In genomic region chr6:135105710-135106109, GRCh38 we compare ENCODE assay signal across 24 cellular contexts. TPM values are rescaled to one million over a fixed set of nuclear protein-coding genes. Genes with fewer than 3 reads are reported as not detected.
DNase-seq lines count a peak whose midpoint lies in the region; ATAC-seq and TF ChIP-seq lines count a peak whose summit lies in the region.
"Had no signal": no experiment of that assay in that cellular context is flagged by ENCODE, and none has a peak within 500 bp of the region (broad histone marks: within the 10 kb centered on the region; RNA-seq: fewer than 3 reads in every experiment).

No MANE protein-coding gene starts in this region.

- H3K4me3 ChIP-seq in OCI-LY1 (ENCODE audit: low read depth, low read length, poor library complexity, severe bottlenecking): no peak overlapping the region
- H3K4me3 ChIP-seq: MG63, SJCRH30 had no signal

- no peak overlapping the region for H3K9ac ChIP-seq in OCI-LY1 (ENCODE audit: low read length)

- H3K9me3 ChIP-seq in OCI-LY1 (ENCODE audit: low read length): peaks cover 5% of the 10 kb centered on the region; the same call in 1 of the 2 replicates
- H3K9me3 ChIP-seq: MG63, SJCRH30 had no signal

- peaks cover 6% of the 10 kb centered on the region for H3K36me3 Mint-ChIP-seq in activated naive CD8-positive, alpha-beta T cell
- peaks cover 14% of the 10 kb centered on the region for H3K36me3 Mint-ChIP-seq in activated naive CD8-positive, alpha-beta T cell treated with anti-CD3 and anti-CD28 coated beads for 36 hours
- no peaks in the 10 kb centered on the region for H3K36me3 Mint-ChIP-seq in naive thymus-derived CD8-positive, alpha-beta T cell
- H3K36me3 Mint-ChIP-seq: CD8-positive, alpha-beta memory T cell had no signal

- no peaks in the 10 kb centered on the region for H3K9me2 ChIP-seq in OCI-LY1 (ENCODE audit: low read depth, low read length)

- no peak overlapping the region for H3K4me2 ChIP-seq in OCI-LY1 (ENCODE audit: low read length)

- H3K36me3 ChIP-seq in OCI-LY1 (ENCODE audit: insufficient read depth, low read length): no peaks in the 10 kb centered on the region
- H3K36me3 ChIP-seq: MG63, SJCRH30 had no signal

- peaks cover 65% of the 10 kb centered on the region for H3K4me1 Mint-ChIP-seq in activated naive CD8-positive, alpha-beta T cell (ENCODE audit: low read depth)
- peaks cover 52% of the 10 kb centered on the region for H3K4me1 Mint-ChIP-seq in activated naive CD8-positive, alpha-beta T cell treated with anti-CD3 and anti-CD28 coated beads for 36 hours
- peaks cover 32 to 76% (median 59%) of the 10 kb centered on the region in 4 donors for H3K4me1 Mint-ChIP-seq in naive thymus-derived CD8-positive, alpha-beta T cell

- H3K79me2 ChIP-seq in OCI-LY1 (ENCODE audit: insufficient read depth, low read length): no peaks in the 10 kb centered on the region

- ATAC-seq in GM18502 (IDR thresholded peaks at IDR 0.05; ENCODE audit: poor library complexity, unreplicated experiment) (peak; percentile 43), HG02840 (IDR thresholded peaks at IDR 0.05; ENCODE audit: low FRiP score, unreplicated experiment) (no peak)
- ATAC-seq in naive thymus-derived CD8-positive, alpha-beta T cell: no peak
- ATAC-seq: SK-N-SH treated with all-trans-retinoic acid at 6 μM for 48 hours had no signal

- no peak overlapping the region for H3K4me3 Mint-ChIP-seq in activated naive CD8-positive, alpha-beta T cell
- H3K4me3 Mint-ChIP-seq in activated naive CD8-positive, alpha-beta T cell treated with anti-CD3 and anti-CD28 coated beads for 36 hours: no peak overlapping the region
- H3K4me3 Mint-ChIP-seq in naive thymus-derived CD8-positive, alpha-beta T cell: peak overlapping the region in 1 of 10 donors; percentile 47
- H3K4me3 Mint-ChIP-seq: CD8-positive, alpha-beta memory T cell had no signal

- no peaks in the 10 kb centered on the region for H3K27me3 Mint-ChIP-seq in activated naive CD8-positive, alpha-beta T cell
- no peaks in the 10 kb centered on the region for H3K27me3 Mint-ChIP-seq in activated naive CD8-positive, alpha-beta T cell treated with anti-CD3 and anti-CD28 coated beads for 36 hours
- no peaks in the 10 kb centered on the region for H3K27me3 Mint-ChIP-seq in naive thymus-derived CD8-positive, alpha-beta T cell
- H3K27me3 Mint-ChIP-seq: CD8-positive, alpha-beta memory T cell had no signal

- POLR2A ChIA-PET in naive thymus-derived CD8-positive, alpha-beta T cell (lab: Charles Lee): interaction anchor here (0.5 to 3.8 kb wide), 5 partner anchors 11 to 77 kb away, joined by 3 to 24 read pairs (median 14); partner anchors contain the start of gene HBS1L

- H3K4me1 ChIP-seq in OCI-LY1 (ENCODE audit: insufficient read depth, low read length, severe bottlenecking): peaks cover 51% of the 10 kb centered on the region
- H3K4me1 ChIP-seq: SJCRH30 had no signal

- peak overlapping the region; percentile 92 for H3K27ac ChIP-seq in OCI-LY1 (ENCODE audit: low read depth, low read length, poor library complexity, severe bottlenecking)
- H3K27ac ChIP-seq: SJCRH30 had no signal

- no peak for TF ChIP-seq CTCF in OCI-LY1 (IDR thresholded peaks at IDR 0.05; ENCODE audit: low read length)

- H4K20me1 ChIP-seq in OCI-LY1 (ENCODE audit: insufficient read depth, low read length): no peaks in the 10 kb centered on the region

- H3F3A ChIP-seq in OCI-LY1 (ENCODE audit: insufficient read depth, low read length): no peaks in the 10 kb centered on the region

- no peaks in the 10 kb centered on the region for H3K27me3 ChIP-seq in OCI-LY1 (ENCODE audit: insufficient read depth, low read length)

- 0 out of 2 replicates have a peak overlapping the region, but pooled peaks have one; percentile 20 for H2AFZ ChIP-seq in OCI-LY1 (ENCODE audit: low read length)

- no peak for DNase-seq in activated naive CD8-positive, alpha-beta T cell treated with anti-CD3 and anti-CD28 coated beads for 36 hours
- no peak for DNase-seq in naive thymus-derived CD8-positive, alpha-beta T cell
- no peak for DNase-seq in activated naive CD4-positive, alpha-beta T cell treated with Interleukin-2 at 50 U/mL for 16 hours
- DNase-seq in SHP77 (lab: John Stamatoyannopoulos, UW): no peak
- DNase-seq: 8988T; ACHN; CD8-positive, alpha-beta memory T cell; DMS 273 treated with DMSO at 0.1 percent for 48 hours; DMS79; GF-D8; H7; KG1; MG63; NCI-H2029; NCI-H226; NCI-H510A; NCI-H69; OCI-M1; SJCRH30 had no signal

- H3K27ac Mint-ChIP-seq in activated naive CD8-positive, alpha-beta T cell: peak overlapping the region; percentile 94
- no peak overlapping the region for H3K27ac Mint-ChIP-seq in activated naive CD8-positive, alpha-beta T cell treated with anti-CD3 and anti-CD28 coated beads for 36 hours
- H3K27ac Mint-ChIP-seq in naive thymus-derived CD8-positive, alpha-beta T cell: peak overlapping the region in 9 of 10 donors; percentile 50 to 95 (median 88)

- H3K9me3 Mint-ChIP-seq in activated naive CD8-positive, alpha-beta T cell (ENCODE audit: low read depth): no peaks in the 10 kb centered on the region
- peaks cover 4% of the 10 kb centered on the region for H3K9me3 Mint-ChIP-seq in activated naive CD8-positive, alpha-beta T cell treated with anti-CD3 and anti-CD28 coated beads for 36 hours
- peaks cover 0 to 12% (median 0%) of the 10 kb centered on the region in 9 donors for H3K9me3 Mint-ChIP-seq in naive thymus-derived CD8-positive, alpha-beta T cell
- H3K9me3 Mint-ChIP-seq: CD8-positive, alpha-beta memory T cell had no signal

RNA-seq across cellular contexts. Expression of gene HBS1L, which starts 51.1 kb away (rescaled TPM):
- total RNA-seq in activated naive CD8-positive, alpha-beta T cell treated with anti-CD3 and anti-CD28 coated beads for 36 hours: 100 to 1,000 TPM; 147 to 151 TPM
- 10 to 100 TPM; 87.0 to 96.9 TPM for total RNA-seq in naive thymus-derived CD8-positive, alpha-beta T cell
- 10 to 100 TPM; 71.1 to 78.2 (median 71.9) TPM for polyA plus RNA-seq in naive thymus-derived CD8-positive, alpha-beta T cell
